In genomic region chr12:57096099-57096572, GRCh38 we compare ENCODE assay signal across 8 cellular contexts. TPM values are rescaled to one million over a fixed set of nuclear protein-coding genes. Genes with fewer than 3 reads are reported as not detected.
DNase-seq lines count a peak whose midpoint lies in the region; ATAC-seq and FAIRE-seq lines count a peak whose summit lies in the region.

No MANE protein-coding gene starts in this region.

- DNase-seq in COLO829 (ENCODE audit: low spot score) (peak; percentile 38), HTR-8/SVneo (ENCODE audit: insufficient read length, low spot score) (no peak), memory B cell (ENCODE audit: low spot score in 2 of 2) (no peak), COLO668 (lab: John Stamatoyannopoulos, UW; ENCODE audit: unreplicated experiment) (no peak), amniotic stem cell (lab: John Stamatoyannopoulos, UW) (no peak)
- DNase-seq in activated naive CD8-positive, alpha-beta T cell treated with anti-CD3 and anti-CD28 coated beads for 36 hours: no peak

- peaks cover 47% of the 10 kb centered on the region for H3K36me3 Mint-ChIP-seq in activated naive CD8-positive, alpha-beta T cell treated with anti-CD3 and anti-CD28 coated beads for 36 hours
- H3K36me3 Mint-ChIP-seq in memory B cell: peaks cover 24% of the 10 kb centered on the region

- H3K9me3 Mint-ChIP-seq in activated naive CD8-positive, alpha-beta T cell treated with anti-CD3 and anti-CD28 coated beads for 36 hours: no peaks in the 10 kb centered on the region
- H3K9me3 Mint-ChIP-seq in memory B cell: no peaks in the 10 kb centered on the region

- H3K27ac Mint-ChIP-seq in activated naive CD8-positive, alpha-beta T cell treated with anti-CD3 and anti-CD28 coated beads for 36 hours: peak overlapping the region; percentile 92
- H3K27ac Mint-ChIP-seq in memory B cell: peak overlapping the region; percentile 35

- peak; percentile 4 for FAIRE-seq in HTR-8/SVneo (lab: Jason Lieb, UNC)

- peaks cover 58% of the 10 kb centered on the region for H3K4me1 Mint-ChIP-seq in activated naive CD8-positive, alpha-beta T cell treated with anti-CD3 and anti-CD28 coated beads for 36 hours
- peaks cover 40% of the 10 kb centered on the region for H3K4me1 Mint-ChIP-seq in memory B cell

- H3K4me3 Mint-ChIP-seq in activated naive CD8-positive, alpha-beta T cell treated with anti-CD3 and anti-CD28 coated beads for 36 hours: no peak overlapping the region
- H3K4me3 Mint-ChIP-seq in memory B cell: no peak overlapping the region

- ATAC-seq in memory B cell (ENCODE audit: low read depth): no peak
- no peak for ATAC-seq in HG02588 (IDR thresholded peaks at IDR 0.05; ENCODE audit: unreplicated experiment)
- no peak for ATAC-seq in GM19035 (IDR thresholded peaks at IDR 0.05; ENCODE audit: unreplicated experiment)

- H3K27me3 Mint-ChIP-seq in activated naive CD8-positive, alpha-beta T cell treated with anti-CD3 and anti-CD28 coated beads for 36 hours: no peaks in the 10 kb centered on the region
- H3K27me3 Mint-ChIP-seq in memory B cell: no peaks in the 10 kb centered on the region

RNA-seq across cellular contexts. Expression of gene NAB2, which starts 7.2 kb away (rescaled TPM):
- total RNA-seq in activated naive CD8-positive, alpha-beta T cell treated with anti-CD3 and anti-CD28 coated beads for 36 hours: 10 to 100 TPM; 47.2 to 48.0 TPM

RNA-seq across cellular contexts. Expression of gene STAT6, which starts 15.0 kb away (rescaled TPM):
- total RNA-seq in activated naive CD8-positive, alpha-beta T cell treated with anti-CD3 and anti-CD28 coated beads for 36 hours: 100 to 1,000 TPM; 256 to 259 TPM

RNA-seq across cellular contexts. Expression of gene NEMP1, which starts 17.5 kb away (rescaled TPM):
- 10 to 100 TPM; 50.5 to 51.2 TPM for total RNA-seq in activated naive CD8-positive, alpha-beta T cell treated with anti-CD3 and anti-CD28 coated beads for 36 hours

RNA-seq across cellular contexts. Expression of gene LRP1, which starts 32.1 kb away (rescaled TPM):
- total RNA-seq in activated naive CD8-positive, alpha-beta T cell treated with anti-CD3 and anti-CD28 coated beads for 36 hours: 1 to 10 TPM; 1.3 to 2.0 TPM

RNA-seq across cellular contexts. Expression of gene MYO1A, which starts 46.2 kb away (rescaled TPM):
- total RNA-seq in activated naive CD8-positive, alpha-beta T cell treated with anti-CD3 and anti-CD28 coated beads for 36 hours: 1 to 10 TPM; 1.3 to 1.4 TPM
